14 cellular contexts compared by ENCODE assay signal in the genomic region with DNA sequence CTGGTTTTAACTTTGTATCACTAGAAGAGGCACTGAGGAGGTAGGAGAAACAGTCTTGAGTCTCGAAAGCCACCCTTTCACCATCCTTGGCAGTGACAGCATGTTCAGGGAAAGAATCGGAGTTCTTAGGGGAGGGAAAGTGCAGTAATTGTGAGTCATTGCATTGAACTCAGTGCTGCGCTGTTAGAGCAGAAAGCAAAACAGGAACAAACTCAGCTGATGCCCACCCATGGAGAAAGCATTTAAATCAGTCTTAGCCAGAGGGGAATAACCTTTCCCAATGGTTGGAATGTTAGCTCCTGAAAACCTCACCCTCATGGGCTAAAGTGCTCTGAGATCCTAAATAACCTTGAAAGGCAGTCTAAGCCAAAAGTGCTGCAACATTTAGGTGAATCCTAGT.
"Had no signal": no experiment of that assay in that cellular context is flagged by ENCODE, and none has a peak within 500 bp of the region (broad histone marks: within the 10 kb centered on the region; RNA-seq: fewer than 3 reads in every experiment).

No MANE protein-coding gene starts in this region.

- H3K27ac Mint-ChIP-seq: activated CD4-positive, alpha-beta memory T cell treated with anti-CD3 and anti-CD28 coated beads for 36 hours; activated naive CD8-positive, alpha-beta T cell had no signal

- H3K9me3 ChIP-seq: lower lobe of right lung, right atrium auricular region, vagina had no signal

- H3K27ac ChIP-seq: heart right ventricle, lower lobe of right lung, right atrium auricular region, tibial artery, vagina had no signal

- H3K36me3 ChIP-seq: heart right ventricle, lower lobe of right lung, right atrium auricular region, tibial artery, vagina had no signal

- H3K4me3 Mint-ChIP-seq: activated CD4-positive, alpha-beta memory T cell treated with anti-CD3 and anti-CD28 coated beads for 36 hours; activated naive CD8-positive, alpha-beta T cell; activated T-cell treated with anti-CD3 and anti-CD28 coated beads, Interleukin-2, amount 50 U/mL, for 4 hours had no signal

- ATAC-seq: activated T-cell treated with anti-CD3 and anti-CD28 coated beads, Interleukin-2, amount 50 U/mL, for 4 hours; heart right ventricle; left cardiac atrium; lower lobe of right lung had no signal

- DNase-seq: activated CD4-positive, alpha-beta memory T cell treated with anti-CD3 and anti-CD28 coated beads for 36 hours; activated gamma-delta T cell; activated T-cell treated with anti-CD3 and anti-CD28 coated beads, Interleukin-2, amount 50 U/mL, for 4 hours; amygdala; heart right ventricle; left cardiac atrium; lower lobe of right lung; midbrain; posterior cingulate gyrus; small intestine; tibial artery had no signal

- H3K36me3 Mint-ChIP-seq: activated CD4-positive, alpha-beta memory T cell treated with anti-CD3 and anti-CD28 coated beads for 36 hours; activated naive CD8-positive, alpha-beta T cell had no signal

- H3K27me3 ChIP-seq: heart right ventricle, right atrium auricular region, tibial artery, vagina had no signal

- H3K27me3 Mint-ChIP-seq: activated CD4-positive, alpha-beta memory T cell treated with anti-CD3 and anti-CD28 coated beads for 36 hours; activated naive CD8-positive, alpha-beta T cell had no signal

- H3K4me1 ChIP-seq: heart right ventricle, lower lobe of right lung, right atrium auricular region, tibial artery, vagina had no signal

- H3K4me3 ChIP-seq: heart right ventricle, lower lobe of right lung, right atrium auricular region, tibial artery, vagina had no signal
